1 cellular context compared by ENCODE assay signal in the genomic region with DNA sequence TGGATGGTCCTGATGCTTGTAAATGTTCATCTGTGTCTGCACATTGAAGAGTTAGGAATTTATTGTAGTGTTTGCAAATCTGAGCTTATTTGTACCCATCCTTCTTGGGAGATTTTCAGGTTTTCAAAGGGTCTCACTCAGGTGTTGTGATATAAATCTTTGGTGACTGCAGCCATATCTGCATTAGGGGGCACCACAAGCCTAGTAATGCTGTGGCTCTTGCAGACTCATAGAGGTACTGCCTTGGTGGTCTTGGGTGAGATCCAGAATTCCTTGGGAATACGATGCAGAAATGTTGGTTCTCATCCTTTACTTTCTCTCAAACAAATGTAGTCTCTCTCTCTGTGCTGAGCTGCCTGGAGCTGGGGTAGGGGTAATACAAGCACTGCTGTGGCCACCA.
TF ChIP-seq lines count a peak whose summit lies in the region.

No MANE protein-coding gene starts in this region.

TF ChIP-seq in GM23338, 12 proteins besides CTCF, POLR2A, EP300 and RAD21 (continued from another document):
- TF ChIP-seq ZNF462 (CRISPR knock-in tag; IDR thresholded peaks at IDR 0.05) (no peak), POLR2AphosphoS5 (IDR thresholded peaks at IDR 0.05; ENCODE audit: low read depth) (no peak), EZH2 (IDR thresholded peaks at IDR 0.05; ENCODE audit: low read depth, unreplicated experiment) (no peak), EZH2phosphoT487 (IDR thresholded peaks at IDR 0.05; ENCODE audit: unreplicated experiment) (no peak), CREB1 (CRISPR knock-in tag; IDR thresholded peaks at IDR 0.05; ENCODE audit: low read depth) (no peak), STAT1 (IDR thresholded peaks at IDR 0.05; ENCODE audit: unreplicated experiment) (no peak)
